In the genomic region with DNA sequence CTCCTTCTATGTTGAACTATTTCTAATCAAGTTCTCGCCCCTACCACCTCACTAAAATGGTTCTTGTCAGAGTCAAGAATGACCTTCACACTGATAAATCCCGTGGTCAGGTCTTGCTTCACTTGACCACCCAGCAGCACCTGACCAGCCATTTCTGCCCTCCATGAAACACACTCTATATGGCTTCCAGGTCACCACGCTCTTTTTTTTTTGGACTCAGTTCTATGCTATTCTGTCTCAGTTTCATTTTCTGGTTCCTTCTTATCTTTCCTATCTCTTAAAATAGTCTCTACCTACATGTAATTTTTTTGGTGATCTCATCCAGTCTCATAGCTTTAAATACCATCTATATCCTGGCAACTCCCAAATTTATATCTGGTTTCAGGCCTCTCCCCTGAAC, we compare ENCODE assay signal across 15 cellular contexts. TPM values are rescaled to one million over a fixed set of nuclear protein-coding genes. Genes with fewer than 3 reads are reported as not detected.
DNase-seq lines count a peak whose midpoint lies in the region; ATAC-seq and TF ChIP-seq lines count a peak whose summit lies in the region.
"Had no signal": no experiment of that assay in that cellular context is flagged by ENCODE, and none has a peak within 500 bp of the region (broad histone marks: within the 10 kb centered on the region; RNA-seq: fewer than 3 reads in every experiment).

No MANE protein-coding gene starts in this region.

- H3F3A ChIP-seq in DOHH2 (ENCODE audit: control insufficient read depth, insufficient read depth): peaks cover 18% of the 10 kb centered on the region
- H3F3A ChIP-seq in PC-9 (ENCODE audit: insufficient read depth, low read depth): no peaks in the 10 kb centered on the region

- DNase-seq in psoas muscle: no peak
- no peak for DNase-seq in NCI-H1048 (lab: John Stamatoyannopoulos, UW)
- no peak for DNase-seq in PC-9
- no peak for DNase-seq in pons (ENCODE audit: low spot score)
- DNase-seq: activated CD4-positive, alpha-beta memory T cell treated with anti-CD3 and anti-CD28 coated beads, Interleukin-2, amount 10 ng/mL, durations not matched to agents 7 days and 5 days; DND-41; endodermal cell; KBM-7; NCI-H510A treated with DMSO at 0.1 percent for 48 hours; SW 1271 had no signal

- intact Hi-C loops in psoas muscle (cut with DNase I): no loop called here
- intact Hi-C loops in PC-9 (cut with micrococcal nuclease; ENCODE audit: unreplicated experiment): no loop called here

- H3K4me1 ChIP-seq in DOHH2 (ENCODE audit: control insufficient read depth, low read length): peaks cover 100% of the 10 kb centered on the region
- peaks cover 27% of the 10 kb centered on the region for H3K4me1 ChIP-seq in psoas muscle
- no peaks in the 10 kb centered on the region for H3K4me1 ChIP-seq in PC-9 (replicated peaks; ENCODE audit: insufficient read depth)

- H3K9me2 ChIP-seq in DOHH2 (replicated peaks; ENCODE audit: control insufficient read depth, low read length): no peaks in the 10 kb centered on the region
- H3K9me2 ChIP-seq in PC-9 (ENCODE audit: insufficient read depth): no peaks in the 10 kb centered on the region

- POLR2A ChIA-PET in PC-9 (lab: Charles Lee; ENCODE audit: unreplicated experiment): interaction anchor here (1.1 kb wide), 1 partner anchor 12 kb away, joined by 6 read pairs; no protein-coding TSS in a partner anchor

- H2AFZ ChIP-seq in PC-9: no peak overlapping the region
- H2AFZ ChIP-seq: hepatocyte had no signal

- H3K9me3 ChIP-seq in DOHH2 (ENCODE audit: control insufficient read depth, insufficient read depth, low read length) (no peaks in the 10 kb centered on the region), psoas muscle (no peaks in the 10 kb centered on the region), PC-9 (ENCODE audit: insufficient read depth, low read depth) (no peaks in the 10 kb centered on the region)

- BruUV-seq in PC-9 (replicated peaks; lab: Mats Ljungman, UMichigan): no TSS peak

- H4K20me1 ChIP-seq in DOHH2 (ENCODE audit: control insufficient read depth, insufficient read depth, low read depth, low read length): 0 out of 2 replicates have a peak, but pooled peaks cover 3% of the 10 kb centered on the region
- H4K20me1 ChIP-seq in PC-9 (ENCODE audit: insufficient read depth): no peaks in the 10 kb centered on the region

- H3K4me3 ChIP-seq in DOHH2 (ENCODE audit: low read length): peak overlapping the region; percentile 44
- H3K4me3 ChIP-seq in psoas muscle: no peak overlapping the region
- H3K4me3 ChIP-seq in PC-9: no peak overlapping the region
- H3K4me3 ChIP-seq: hepatocyte had no signal

- H3K27me3 ChIP-seq in DOHH2 (ENCODE audit: control insufficient read depth, low read length): no peaks in the 10 kb centered on the region
- no peaks in the 10 kb centered on the region for H3K27me3 ChIP-seq in psoas muscle (ENCODE audit: insufficient read depth in 3 of 3, low read length in 2 of 3)
- H3K27me3 ChIP-seq in PC-9 (ENCODE audit: insufficient read depth, low read depth): no peaks in the 10 kb centered on the region
- H3K27me3 ChIP-seq: hepatocyte had no signal

- no peak for TF ChIP-seq CTCF in DOHH2 (IDR thresholded peaks at IDR 0.05; ENCODE audit: low read depth, low read length, poor library complexity, severe bottlenecking)
- TF ChIP-seq CTCF in psoas muscle (IDR thresholded peaks at IDR 0.05): no peak
- no peak for TF ChIP-seq CTCF in PC-9 (conservative IDR thresholded peaks at IDR 0.05)

- WGBS in psoas muscle, 3 donors: 94 to 96% (median 95%) methylated on average over 3 of the region's 3 CpGs

- peak; percentile 47 for ATAC-seq in GM19043 (IDR thresholded peaks at IDR 0.05; ENCODE audit: low read depth, unreplicated experiment)
- ATAC-seq in HG02759 (IDR thresholded peaks at IDR 0.05; ENCODE audit: unreplicated experiment): peak; percentile 56
- peak; percentile 45 for ATAC-seq in HG03469 (IDR thresholded peaks at IDR 0.05; ENCODE audit: unreplicated experiment)
- ATAC-seq in psoas muscle: no peak

- H3K79me2 ChIP-seq in DOHH2 (ENCODE audit: control insufficient read depth, low read length) (peaks cover 100% of the 10 kb centered on the region), PC-9 (ENCODE audit: low read depth) (peaks cover 35% of the 10 kb centered on the region)

- H3K4me2 ChIP-seq in DOHH2 (ENCODE audit: low read length) (peak overlapping the region; percentile 87), PC-9 (no peak overlapping the region)
- H3K4me2 ChIP-seq: hepatocyte had no signal

- H3K27ac ChIP-seq in DOHH2 (ENCODE audit: low read depth, low read length): peak overlapping the region; percentile 96
- H3K27ac ChIP-seq in psoas muscle: no peak overlapping the region
- H3K27ac ChIP-seq in PC-9: no peak overlapping the region
- H3K27ac ChIP-seq: hepatocyte had no signal

- CTCF ChIA-PET in PC-9 (lab: Charles Lee): no interaction called here

- H3K36me3 ChIP-seq in DOHH2 (ENCODE audit: control insufficient read depth, low read length) (peaks cover 84% of the 10 kb centered on the region), psoas muscle (ENCODE audit: insufficient read depth in 1 of 2, low read depth in 1 of 2) (peaks cover 4 to 25% of the 10 kb centered on the region in 2 donors), PC-9 (ENCODE audit: low read depth) (no peaks in the 10 kb centered on the region)

RNA-seq across cellular contexts. Expression of a gene that starts 11.4 kb away (rescaled TPM):
- total RNA-seq in psoas muscle (1 to 10 TPM; 5.0 to 9.6 (median 8.0) TPM), PC-9 (2021) (8.8 and 12.1 TPM in 2 replicates)
- 1 to 10 TPM; 2.1 to 7.7 (median 6.7) TPM for polyA plus RNA-seq in psoas muscle

Comparison
In these comparisons a context has a peak if more than half of its experiments do, and no peak if none do; other contexts are left out.
1. ATAC-seq: peak in GM19043 (single experiment), HG02759 (single experiment) and HG03469 (single experiment); none in psoas muscle (0 of 4).